ENCODE assay signal across 8 cellular contexts in the genomic region with DNA sequence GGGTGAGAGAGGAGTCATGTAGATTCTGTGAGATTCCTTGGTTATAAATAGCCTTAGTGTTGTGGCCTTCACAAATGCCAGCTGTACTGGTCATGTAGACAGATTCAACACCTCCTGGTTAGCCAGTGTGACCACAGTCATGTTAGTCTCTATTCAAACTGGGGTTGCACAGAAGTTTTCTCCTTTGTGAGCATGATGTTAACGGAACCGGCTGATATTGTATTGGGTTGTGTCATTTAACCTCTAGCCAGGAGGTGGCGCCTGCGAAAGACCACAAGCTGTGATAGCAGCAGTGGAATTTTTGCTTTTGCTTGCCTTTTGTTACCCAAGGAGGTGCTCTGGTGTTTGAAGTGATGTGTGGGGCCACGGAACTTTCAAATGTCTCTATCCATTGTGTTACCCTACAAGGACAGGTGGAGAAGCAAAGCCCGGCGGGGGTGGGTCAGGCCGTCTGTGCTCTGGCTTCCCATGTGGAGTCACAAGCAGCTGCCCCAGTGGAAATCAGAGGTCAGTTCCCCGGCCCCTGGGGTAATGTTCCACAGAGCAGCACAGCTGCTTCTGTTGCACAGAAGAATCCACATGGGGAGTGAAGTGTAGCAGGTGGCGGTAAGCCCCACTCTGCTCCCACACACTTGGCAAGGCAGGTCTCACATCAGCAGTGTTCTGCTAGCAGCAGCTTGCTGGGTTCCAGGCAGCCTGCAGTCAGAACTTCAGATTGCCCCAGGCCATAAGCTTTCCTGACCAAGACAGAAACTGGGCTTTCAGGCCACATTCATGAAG.
A peak's percentile ranks its signal among the peaks of the same experiment; 100 is the strongest.
DNase-seq lines count a peak whose midpoint lies in the region; ATAC-seq and TF ChIP-seq lines count a peak whose summit lies in the region.

No MANE protein-coding gene starts in this region.

- no peaks in the 10 kb centered on the region for H3K4me1 Mint-ChIP-seq in Caco-2 (ENCODE audit: low read depth, unreplicated experiment)
- H3K4me1 Mint-ChIP-seq in activated CD4-positive, alpha-beta memory T cell treated with anti-CD3 and anti-CD28 coated beads, Interleukin-2, amount 10 ng/mL, durations not matched to agents 7 days and 5 days = no peaks in the 10 kb centered on the region

- no peaks in the 10 kb centered on the region for H3K9me3 ChIP-seq in Caco-2
- H3K9me3 ChIP-seq in heart left ventricle = no peaks in the 10 kb centered on the region

- ATAC-seq in HG03432 (IDR thresholded peaks at IDR 0.05; ENCODE audit: unreplicated experiment) = peak; percentile 64
- ATAC-seq in heart left ventricle = peak; percentile 37 to 71 (median 58)
- no peak for ATAC-seq in HG03354 (IDR thresholded peaks at IDR 0.05; ENCODE audit: poor library complexity, severe bottlenecking, unreplicated experiment)
- no peak for ATAC-seq in GM18511 (IDR thresholded peaks at IDR 0.05; ENCODE audit: unreplicated experiment)

- H3K27me3 ChIP-seq in Caco-2 (replicated peaks; ENCODE audit: control insufficient read depth, insufficient read depth, low read length) = no peaks in the 10 kb centered on the region
- no peaks in the 10 kb centered on the region for H3K27me3 ChIP-seq in heart left ventricle

- peak in 1 of 2 experiments; percentile 43 for DNase-seq in Caco-2
- peak; percentile 17 for DNase-seq in activated CD4-positive, alpha-beta memory T cell treated with anti-CD3 and anti-CD28 coated beads, Interleukin-2, amount 10 ng/mL, durations not matched to agents 7 days and 5 days
- peak in 4 of 5 donors; percentile 17 to 34 (median 28) for DNase-seq in heart left ventricle
- DNase-seq in pulmonary artery endothelial cell (ENCODE audit: low read depth, low spot score) = peak; percentile 5
- DNase-seq in GM19238 (ENCODE audit: insufficient read length, low spot score) = no peak

- intact Hi-C loops in Caco-2 (cut with micrococcal nuclease; ENCODE audit: unreplicated experiment) (loop anchor here (10.0 kb wide), 1 partner anchor 82 kb away; no protein-coding TSS in a partner anchor), heart left ventricle (cut with DNase I) (no loop called here)

- H3K9me3 Mint-ChIP-seq in Caco-2 (ENCODE audit: unreplicated experiment) = no peaks in the 10 kb centered on the region
- no peaks in the 10 kb centered on the region for H3K9me3 Mint-ChIP-seq in activated CD4-positive, alpha-beta memory T cell treated with anti-CD3 and anti-CD28 coated beads, Interleukin-2, amount 10 ng/mL, durations not matched to agents 7 days and 5 days

- no peak overlapping the region for H3K27ac ChIP-seq in heart left ventricle

- TF ChIP-seq CTCF in Caco-2 (IDR thresholded peaks at IDR 0.05; ENCODE audit: insufficient read depth in 1 of 2, low read depth in 1 of 2, low read length in 1 of 2, severe bottlenecking in 1 of 2, unreplicated experiment in 1 of 2) = peak; percentile 31 to 43
- peak; percentile 34 to 71 (median 52) for TF ChIP-seq CTCF in heart left ventricle (IDR thresholded peaks at IDR 0.05)

- H3K36me3 Mint-ChIP-seq in Caco-2 (ENCODE audit: insufficient read depth, unreplicated experiment) = no peaks in the 10 kb centered on the region
- no peaks in the 10 kb centered on the region for H3K36me3 Mint-ChIP-seq in activated CD4-positive, alpha-beta memory T cell treated with anti-CD3 and anti-CD28 coated beads, Interleukin-2, amount 10 ng/mL, durations not matched to agents 7 days and 5 days (ENCODE audit: low read depth)

- H3K36me3 ChIP-seq in Caco-2 (ENCODE audit: control insufficient read depth, insufficient read depth, low read length) = no peaks in the 10 kb centered on the region
- no peaks in the 10 kb centered on the region for H3K36me3 ChIP-seq in heart left ventricle

- CTCF ChIA-PET in Caco-2 (lab: Charles Lee) = interaction anchor here (0.8 to 1.2 kb wide), 2 partner anchors 15 to 83 kb away, joined by 3 read pairs; no protein-coding TSS in a partner anchor
- CTCF ChIA-PET in activated CD4-positive, alpha-beta memory T cell treated with anti-CD3 and anti-CD28 coated beads, Interleukin-2, amount 10 ng/mL, durations not matched to agents 7 days and 5 days (lab: Charles Lee) = interaction anchor here (0.8 kb wide), 1 partner anchor 9 kb away, joined by 3 read pairs; no protein-coding TSS in a partner anchor

- POLR2A ChIA-PET in Caco-2 (lab: Charles Lee) = no interaction called here
- POLR2A ChIA-PET in activated CD4-positive, alpha-beta memory T cell treated with anti-CD3 and anti-CD28 coated beads, Interleukin-2, amount 10 ng/mL, durations not matched to agents 7 days and 5 days (lab: Charles Lee) = no interaction called here

- H3K4me1 ChIP-seq in Caco-2 = 0 out of 2 replicates have a peak, but pooled peaks cover 3% of the 10 kb centered on the region
- peaks cover 0 to 7% (median 0%) of the 10 kb centered on the region in 12 donors for H3K4me1 ChIP-seq in heart left ventricle

- no peak for TF ChIP-seq POLR2A in heart left ventricle (IDR thresholded peaks at IDR 0.05)

- H3K4me3 Mint-ChIP-seq in Caco-2 (ENCODE audit: unreplicated experiment) = no peak overlapping the region
- no peak overlapping the region for H3K4me3 Mint-ChIP-seq in activated CD4-positive, alpha-beta memory T cell treated with anti-CD3 and anti-CD28 coated beads, Interleukin-2, amount 10 ng/mL, durations not matched to agents 7 days and 5 days

- WGBS in heart left ventricle, 4 donors = 36 to 51% (median 42%) methylated on average over 8 to 10 of the region's 10 CpGs

- H3K4me3 ChIP-seq in Caco-2 (ENCODE audit: low read depth, low read length) = no peak overlapping the region
- H3K4me3 ChIP-seq in heart left ventricle = no peak overlapping the region

- BruUV-seq in Caco-2 (replicated peaks; lab: Mats Ljungman, UMichigan) = no TSS peak

- no peaks in the 10 kb centered on the region for H3K27me3 Mint-ChIP-seq in Caco-2 (ENCODE audit: insufficient read depth, unreplicated experiment)
- no peaks in the 10 kb centered on the region for H3K27me3 Mint-ChIP-seq in activated CD4-positive, alpha-beta memory T cell treated with anti-CD3 and anti-CD28 coated beads, Interleukin-2, amount 10 ng/mL, durations not matched to agents 7 days and 5 days

- H3K27ac Mint-ChIP-seq in Caco-2 (ENCODE audit: unreplicated experiment) = no peak overlapping the region
- no peak overlapping the region for H3K27ac Mint-ChIP-seq in activated CD4-positive, alpha-beta memory T cell treated with anti-CD3 and anti-CD28 coated beads, Interleukin-2, amount 10 ng/mL, durations not matched to agents 7 days and 5 days

Comparison
In these comparisons a context has a peak if more than half of its experiments do, and no peak if none do; other contexts are left out.
1. ATAC-seq: peak in HG03432 (single experiment) and heart left ventricle (4 of 4); none in HG03354 (single experiment) and GM18511 (single experiment).